ENCODE assay signal across 26 cellular contexts in genomic region chr4:56112377-56112776, GRCh38.
DNase-seq lines count a peak whose midpoint lies in the region; ATAC-seq and TF ChIP-seq lines count a peak whose summit lies in the region.
"Had no signal": no experiment of that assay in that cellular context is flagged by ENCODE, and none has a peak within 500 bp of the region (broad histone marks: within the 10 kb centered on the region; RNA-seq: fewer than 3 reads in every experiment).

No MANE protein-coding gene starts in this region.

- H3K4me3 ChIP-seq in DOHH2 (ENCODE audit: low read length) = no peak overlapping the region
- no peak overlapping the region for H3K4me3 ChIP-seq in OCI-LY7 (ENCODE audit: low read depth, low read length, poor library complexity, severe bottlenecking)
- H3K4me3 ChIP-seq in endodermal cell (ENCODE audit: low read length) = no peak overlapping the region
- H3K4me3 ChIP-seq in heart right ventricle = no peak overlapping the region
- H3K4me3 ChIP-seq: esophagus muscularis mucosa, HAP-1, upper lobe of right lung had no signal

- H3K27ac Mint-ChIP-seq in endodermal cell (no peak overlapping the region), nephron progenitor cell (peak overlapping the region; percentile 52)
- H3K27ac Mint-ChIP-seq: activated CD8-positive, alpha-beta T cell treated with anti-CD3 and anti-CD28 coated beads for 36 hours; CD14-positive monocyte; naive thymus-derived CD4-positive, alpha-beta T cell had no signal

- TF ChIP-seq CTCF in DOHH2 (IDR thresholded peaks at IDR 0.05; ENCODE audit: low read depth, low read length, poor library complexity, severe bottlenecking) (peak; percentile 14), OCI-LY7 (conservative IDR thresholded peaks at IDR 0.05; ENCODE audit: low read length) (peak; percentile 33; the same call in 1 of the 2 replicates), endodermal cell (conservative IDR thresholded peaks at IDR 0.05) (peak; percentile 74), nephron progenitor cell (IDR thresholded peaks at IDR 0.05) (no peak), heart right ventricle (IDR thresholded peaks at IDR 0.05) (no peak)

- no peaks in the 10 kb centered on the region for H3K79me2 ChIP-seq in DOHH2 (ENCODE audit: control insufficient read depth, low read length)
- no peaks in the 10 kb centered on the region for H3K79me2 ChIP-seq in OCI-LY7 (ENCODE audit: insufficient read depth, low read depth, low read length)
- H3K79me2 ChIP-seq: parathyroid adenoma had no signal

- H3K9me2 ChIP-seq in DOHH2 (replicated peaks; ENCODE audit: control insufficient read depth, low read length) (no peaks in the 10 kb centered on the region), OCI-LY7 (ENCODE audit: insufficient read depth, low read length) (no peaks in the 10 kb centered on the region)

- 89 to 100% methylated on average over 1 to 4 of the region's 4 CpGs for WGBS in endodermal cell (ENCODE audit: insufficient coverage in 1 of 2, insufficient read length in 1 of 2), 2 experiments
- WGBS in heart right ventricle, 2 donors = 85 to 86% methylated on average over 4 of the region's 4 CpGs

- H3K9me3 Mint-ChIP-seq in endodermal cell = no peaks in the 10 kb centered on the region
- H3K9me3 Mint-ChIP-seq in nephron progenitor cell = no peaks in the 10 kb centered on the region
- H3K9me3 Mint-ChIP-seq: activated CD8-positive, alpha-beta T cell treated with anti-CD3 and anti-CD28 coated beads for 36 hours; naive thymus-derived CD4-positive, alpha-beta T cell had no signal

- no peak for ATAC-seq in heart right ventricle
- ATAC-seq: activated CD8-positive, alpha-beta T cell treated with anti-CD3 and anti-CD28 coated beads for 36 hours; naive thymus-derived CD4-positive, alpha-beta T cell; sciatic nerve; upper lobe of right lung had no signal

- H4K20me1 ChIP-seq in DOHH2 (ENCODE audit: control insufficient read depth, insufficient read depth, low read depth, low read length) (no peaks in the 10 kb centered on the region; the same call in 1 of the 2 replicates), OCI-LY7 (ENCODE audit: insufficient read depth, low read length) (no peaks in the 10 kb centered on the region)

- H3K36me3 ChIP-seq in DOHH2 (ENCODE audit: control insufficient read depth, low read length) (no peaks in the 10 kb centered on the region), OCI-LY7 (ENCODE audit: insufficient read depth, low read length) (no peaks in the 10 kb centered on the region), endodermal cell (ENCODE audit: control insufficient read depth, insufficient read depth, low read length) (no peaks in the 10 kb centered on the region), heart right ventricle (no peaks in the 10 kb centered on the region)
- H3K36me3 ChIP-seq: esophagus muscularis mucosa, HAP-1, upper lobe of right lung had no signal

- H3K9ac ChIP-seq in endodermal cell (ENCODE audit: extremely low read depth, low read length, poor library complexity, severe bottlenecking) = no peak overlapping the region
- H3K9ac ChIP-seq: parathyroid adenoma had no signal

- H3F3A ChIP-seq in DOHH2 (ENCODE audit: control insufficient read depth, insufficient read depth) = no peaks in the 10 kb centered on the region

- CTCF ChIA-PET in OCI-LY7 (lab: Charles Lee; ENCODE audit: unreplicated experiment) = no interaction called here

- H3K27me3 ChIP-seq in DOHH2 (ENCODE audit: control insufficient read depth, low read length) (no peaks in the 10 kb centered on the region), endodermal cell (ENCODE audit: control insufficient read depth, insufficient read depth, low read length, poor library complexity, severe bottlenecking) (no peaks in the 10 kb centered on the region), heart right ventricle (no peaks in the 10 kb centered on the region)
- H3K27me3 ChIP-seq: esophagus muscularis mucosa, upper lobe of right lung had no signal

- H3K27ac ChIP-seq in DOHH2 (ENCODE audit: low read depth, low read length) (no peak overlapping the region), OCI-LY7 (ENCODE audit: low read depth, low read length, poor library complexity, severe bottlenecking) (no peak overlapping the region), endodermal cell (ENCODE audit: low read depth, low read length) (no peak overlapping the region), heart right ventricle (no peak overlapping the region)
- H3K27ac ChIP-seq: esophagus muscularis mucosa, parathyroid adenoma, upper lobe of right lung had no signal

- H3K27me3 Mint-ChIP-seq in endodermal cell (ENCODE audit: insufficient read depth) (no peaks in the 10 kb centered on the region), nephron progenitor cell (ENCODE audit: low read depth, poor library complexity) (no peaks in the 10 kb centered on the region)
- H3K27me3 Mint-ChIP-seq: activated CD8-positive, alpha-beta T cell treated with anti-CD3 and anti-CD28 coated beads for 36 hours had no signal

- no peak overlapping the region for H2AFZ ChIP-seq in OCI-LY7 (ENCODE audit: low read length)
- H2AFZ ChIP-seq: parathyroid adenoma had no signal

- peaks cover 20% of the 10 kb centered on the region for H3K4me1 ChIP-seq in DOHH2 (ENCODE audit: control insufficient read depth, low read length)
- peaks cover 10% of the 10 kb centered on the region for H3K4me1 ChIP-seq in OCI-LY7 (ENCODE audit: insufficient read depth, low read length, poor library complexity, severe bottlenecking)
- H3K4me1 ChIP-seq in endodermal cell (ENCODE audit: control insufficient read depth, insufficient read depth, low read length) = no peaks in the 10 kb centered on the region
- H3K4me1 ChIP-seq in heart right ventricle = no peaks in the 10 kb centered on the region
- H3K4me1 ChIP-seq: esophagus muscularis mucosa, HAP-1, parathyroid adenoma, upper lobe of right lung had no signal

- H3K4me1 Mint-ChIP-seq in endodermal cell (peaks cover 6% of the 10 kb centered on the region), nephron progenitor cell (peaks cover 86% of the 10 kb centered on the region)

- H3K4me2 ChIP-seq in DOHH2 (ENCODE audit: low read length) = no peak overlapping the region
- H3K4me2 ChIP-seq in OCI-LY7 (ENCODE audit: low read length) = no peak overlapping the region

- intact Hi-C loops in OCI-LY7 (cut with micrococcal nuclease; ENCODE audit: unreplicated experiment) (no loop called here), heart right ventricle (cut with DNase I) (no loop called here)

- H3K36me3 Mint-ChIP-seq in endodermal cell (ENCODE audit: low read depth) (peaks cover 2% of the 10 kb centered on the region), nephron progenitor cell (ENCODE audit: low read depth) (peaks cover 26% of the 10 kb centered on the region)
- H3K36me3 Mint-ChIP-seq: CD14-positive monocyte; naive thymus-derived CD4-positive, alpha-beta T cell had no signal

- H3K4me3 Mint-ChIP-seq in endodermal cell (no peak overlapping the region), nephron progenitor cell (no peak overlapping the region)
- H3K4me3 Mint-ChIP-seq: activated CD8-positive, alpha-beta T cell treated with anti-CD3 and anti-CD28 coated beads for 36 hours; CD14-positive monocyte; naive thymus-derived CD4-positive, alpha-beta T cell had no signal

- no peaks in the 10 kb centered on the region for H3K9me3 ChIP-seq in DOHH2 (ENCODE audit: control insufficient read depth, insufficient read depth, low read length)
- H3K9me3 ChIP-seq in OCI-LY7 (ENCODE audit: low read length) = no peaks in the 10 kb centered on the region
- H3K9me3 ChIP-seq in endodermal cell (ENCODE audit: control insufficient read depth, low read length) = no peaks in the 10 kb centered on the region
- H3K9me3 ChIP-seq in heart right ventricle = no peaks in the 10 kb centered on the region
- H3K9me3 ChIP-seq: esophagus muscularis mucosa, HAP-1, upper lobe of right lung had no signal

- no TSS peak for BruUV-seq in OCI-LY7 (replicated peaks; lab: Mats Ljungman, UMichigan)

- DNase-seq in OCI-LY7 (ENCODE audit: low spot score) = no peak
- DNase-seq in endodermal cell = peak; percentile 59
- DNase-seq in nephron progenitor cell = no peak
- DNase-seq in heart right ventricle = no peak
- no peak for DNase-seq in anterior cingulate cortex (lab: John Stamatoyannopoulos, UW)
- no peak for DNase-seq in NCI-H510A treated with DMSO at 0.1 percent for 48 hours (lab: John Stamatoyannopoulos, UW)
- DNase-seq in activated gamma-delta T cell treated with Interleukin-2 at 50 U/mL for 16 hours = no peak
- DNase-seq: activated CD8-positive, alpha-beta T cell treated with anti-CD3 and anti-CD28 coated beads for 36 hours; activated naive CD4-positive, alpha-beta T cell treated with Interleukin-2 at 50 U/mL for 16 hours; activated T-cell treated with anti-CD3 and anti-CD28 coated beads, Interleukin-2, amount 50 U/mL, for 1 hour; cerebellar nuclear complex; effector CD4-positive, alpha-beta T cell; GDM1; KBM-7; naive thymus-derived CD4-positive, alpha-beta T cell; NCI-H1694; NCI-H69; stimulated activated CD4-positive, alpha-beta T cell treated with anti-CD3 and anti-CD28 coated beads, Interleukin-15, amount 100 ng/mL, for 24 hours; T1000; upper lobe of right lung had no signal

- POLR2A ChIA-PET in OCI-LY7 (lab: Charles Lee) = interaction anchor here (0.6 kb wide), 1 partner anchor 127 kb away, joined by 3 read pairs; no protein-coding TSS in a partner anchor

Comparison
In these comparisons a context has a peak if more than half of its experiments do, and no peak if none do; other contexts are left out.
1. CTCF ChIP-seq: peak in DOHH2 (single experiment), OCI-LY7 (single experiment) and endodermal cell (single experiment); none in nephron progenitor cell (single experiment) and heart right ventricle (0 of 9).